9 cellular contexts compared by ENCODE assay signal in genomic region chr6:90175627-90176538, GRCh38.
DNase-seq lines count a peak whose midpoint lies in the region; FAIRE-seq and TF ChIP-seq lines count a peak whose summit lies in the region.
"Had no signal": no experiment of that assay in that cellular context is flagged by ENCODE, and none has a peak within 500 bp of the region (broad histone marks: within the 10 kb centered on the region; RNA-seq: fewer than 3 reads in every experiment).

No MANE protein-coding gene starts in this region.

- H3K9me3 ChIP-seq in Loucy (ENCODE audit: insufficient read depth, low read depth, low read length) (0 out of 2 replicates have a peak, but pooled peaks cover 5% of the 10 kb centered on the region), ovary (no peaks in the 10 kb centered on the region)
- H3K9me3 ChIP-seq: pancreas had no signal

- H3K27me3 Mint-ChIP-seq in activated naive CD4-positive, alpha-beta T cell treated with anti-CD3 and anti-CD28 coated beads, Interleukin-2, amount 10 ng/mL, durations not matched to agents 7 days and 5 days: no peaks in the 10 kb centered on the region

- no peak for DNase-seq in GM19239 (ENCODE audit: insufficient read length, low spot score)
- peak; percentile 59 for DNase-seq in activated naive CD4-positive, alpha-beta T cell treated with anti-CD3 and anti-CD28 coated beads, Interleukin-2, amount 10 ng/mL, durations not matched to agents 7 days and 5 days
- peak; percentile 71 to 73 for DNase-seq in stimulated activated CD4-positive, alpha-beta T cell treated with anti-CD3 and anti-CD28 coated beads, Interleukin-2, amount 100 ng/mL, for 24 hours
- DNase-seq in DMS153 treated with DMSO at 0.1 percent for 48 hours (lab: John Stamatoyannopoulos, UW; ENCODE audit: unreplicated experiment): no peak
- DNase-seq in SIG-M5 (lab: John Stamatoyannopoulos, UW): no peak
- DNase-seq in ovary: no peak
- DNase-seq in G401 (ENCODE audit: low spot score): no peak
- DNase-seq: pancreas had no signal

- H3K27ac Mint-ChIP-seq in activated naive CD4-positive, alpha-beta T cell treated with anti-CD3 and anti-CD28 coated beads, Interleukin-2, amount 10 ng/mL, durations not matched to agents 7 days and 5 days: peak overlapping the region; percentile 61

- H3K4me3 ChIP-seq in Loucy (ENCODE audit: low read length, poor library complexity, severe bottlenecking) (no peak overlapping the region), ovary (no peak overlapping the region)
- H3K4me3 ChIP-seq: pancreas had no signal

- no peak overlapping the region for H3K27ac ChIP-seq in ovary
- H3K27ac ChIP-seq: pancreas had no signal

- no peak for TF ChIP-seq POLR2A in ovary (IDR thresholded peaks at IDR 0.05)

- H3K4me1 ChIP-seq in Loucy (ENCODE audit: insufficient read depth, low read length, poor library complexity, severe bottlenecking) (peaks cover 20% of the 10 kb centered on the region), ovary (ENCODE audit: insufficient read depth) (no peaks in the 10 kb centered on the region)

- peaks cover 48% of the 10 kb centered on the region for H3K79me2 ChIP-seq in Loucy (ENCODE audit: insufficient read depth, low read length)

- H3K9me2 ChIP-seq in Loucy (replicated peaks; ENCODE audit: low read depth, low read length): no peaks in the 10 kb centered on the region

- H3K4me2 ChIP-seq in Loucy (ENCODE audit: low read depth, low read length, poor library complexity, severe bottlenecking): no peak overlapping the region

- H3K36me3 ChIP-seq in Loucy (ENCODE audit: insufficient read depth, low read length) (peaks cover 7% of the 10 kb centered on the region; the same call in 1 of the 2 replicates), ovary (no peaks in the 10 kb centered on the region)
- H3K36me3 ChIP-seq: pancreas had no signal

- no peak for TF ChIP-seq CTCF in Loucy (conservative IDR thresholded peaks at IDR 0.05; ENCODE audit: low read length)
- no peak for TF ChIP-seq CTCF in ovary (IDR thresholded peaks at IDR 0.05)

- H3K4me3 Mint-ChIP-seq in activated naive CD4-positive, alpha-beta T cell treated with anti-CD3 and anti-CD28 coated beads, Interleukin-2, amount 10 ng/mL, durations not matched to agents 7 days and 5 days: peak overlapping the region; percentile 19

- intact Hi-C loops in ovary (cut with DNase I): no loop called here

- H3K27me3 ChIP-seq in Loucy (ENCODE audit: insufficient read depth, low read length, poor library complexity, severe bottlenecking) (no peaks in the 10 kb centered on the region), ovary (no peaks in the 10 kb centered on the region)
- H3K27me3 ChIP-seq: pancreas had no signal

- peaks cover 79% of the 10 kb centered on the region for H3K4me1 Mint-ChIP-seq in activated naive CD4-positive, alpha-beta T cell treated with anti-CD3 and anti-CD28 coated beads, Interleukin-2, amount 10 ng/mL, durations not matched to agents 7 days and 5 days

- TF ChIP-seq EP300 in ovary (IDR thresholded peaks at IDR 0.05): no peak

- H3K9me3 Mint-ChIP-seq in activated naive CD4-positive, alpha-beta T cell treated with anti-CD3 and anti-CD28 coated beads, Interleukin-2, amount 10 ng/mL, durations not matched to agents 7 days and 5 days: peaks cover 2% of the 10 kb centered on the region

- 71 to 80% (median 79%) methylated on average over 8 of the region's 8 CpGs for WGBS in ovary, 3 donors

- H4K20me1 ChIP-seq in Loucy (ENCODE audit: insufficient read depth, low read length, poor library complexity, severe bottlenecking): no peaks in the 10 kb centered on the region

- peaks cover 19% of the 10 kb centered on the region for H3K36me3 Mint-ChIP-seq in activated naive CD4-positive, alpha-beta T cell treated with anti-CD3 and anti-CD28 coated beads, Interleukin-2, amount 10 ng/mL, durations not matched to agents 7 days and 5 days

- CTCF ChIA-PET in activated naive CD4-positive, alpha-beta T cell treated with anti-CD3 and anti-CD28 coated beads, Interleukin-2, amount 10 ng/mL, durations not matched to agents 7 days and 5 days (lab: Charles Lee): interaction anchor here (0.5 to 0.9 kb wide), 3 partner anchors 15 to 1626 kb away, joined by 3 to 4 read pairs (median 4); no protein-coding TSS in a partner anchor

- FAIRE-seq in GM19239 (lab: Jason Lieb, UNC): peak; percentile 35
- FAIRE-seq: pancreas had no signal

- no peak overlapping the region for H2AFZ ChIP-seq in Loucy (ENCODE audit: low read length)

- peak overlapping the region; percentile 6 for H3K9ac ChIP-seq in Loucy (ENCODE audit: low read depth, low read length, poor library complexity, severe bottlenecking)

- no peaks in the 10 kb centered on the region for H3F3A ChIP-seq in Loucy (ENCODE audit: low read depth)

- in situ Hi-C loops in G401 (cut with HindIII; ENCODE audit: low sequenced_read_pairs): no loop called here

Comparison
In these comparisons a context has a peak if more than half of its experiments do, and no peak if none do; other contexts are left out.
1. DNase-seq: peak in activated naive CD4-positive, alpha-beta T cell treated with anti-CD3 and anti-CD28 coated beads, Interleukin-2, amount 10 ng/mL, durations not matched to agents 7 days and 5 days (single experiment) and stimulated activated CD4-positive, alpha-beta T cell treated with anti-CD3 and anti-CD28 coated beads, Interleukin-2, amount 100 ng/mL, for 24 hours (2 of 2); none in GM19239 (single experiment), DMS153 treated with DMSO at 0.1 percent for 48 hours (single experiment), SIG-M5 (single experiment), ovary (0 of 5) and G401 (single experiment).